In genomic region chr7:157386979-157387800, GRCh38 we compare ENCODE assay signal across 8 cellular contexts. TPM values are rescaled to one million over a fixed set of nuclear protein-coding genes. Genes with fewer than 3 reads are reported as not detected.
A peak's percentile ranks its signal among the peaks of the same experiment; 100 is the strongest.
DNase-seq lines count a peak whose midpoint lies in the region; ATAC-seq, FAIRE-seq and TF ChIP-seq lines count a peak whose summit lies in the region.

No MANE protein-coding gene starts in this region.

- H3K9ac ChIP-seq in HepG2 (ENCODE audit: insufficient read depth, low read depth, low read length), result no peak overlapping the region

- H3K79me2 ChIP-seq in HepG2 (ENCODE audit: insufficient read depth, low read length), result no peaks in the 10 kb centered on the region

- no peaks in the 10 kb centered on the region for H4K20me1 ChIP-seq in HepG2 (ENCODE audit: insufficient read depth, low read length)

- intact Hi-C loops in HepG2 (cut with micrococcal nuclease; ENCODE audit: unreplicated experiment), result no loop called here

- no peak for TF ChIP-seq EP300 in HepG2 (IDR thresholded peaks at IDR 0.05; ENCODE audit: low read depth in 2 of 2, low read length in 2 of 2)
- TF ChIP-seq EP300 in HepG2 (CRISPR knock-in tag; IDR thresholded peaks at IDR 0.05; ENCODE audit: borderline replicate concordance), result no peak

- no peak for TF ChIP-seq POLR2A in GM18505 (IDR thresholded peaks at IDR 0.05; ENCODE audit: borderline replicate concordance, extremely low read depth, insufficient read depth, insufficient read length)
- TF ChIP-seq POLR2A in HepG2 (IDR thresholded peaks at IDR 0.05; ENCODE audit: insufficient read depth in 1 of 2, low read depth in 2 of 2, low read length in 2 of 2), result no peak

- H3K9me3 ChIP-seq in HepG2 (ENCODE audit: low read length), result no peaks in the 10 kb centered on the region

- peaks cover 21 to 77% of the 10 kb centered on the region in 2 experiments for H3K36me3 ChIP-seq in HepG2 (replicated peaks in 1 of 2; ENCODE audit: control insufficient read depth in 1 of 2, insufficient read depth in 2 of 2, low read length in 2 of 2)

- peaks cover 5% of the 10 kb centered on the region; the same call in 1 of the 2 replicates for H3K4me1 ChIP-seq in HepG2 (ENCODE audit: insufficient read depth, low read length)

- WGBS in HepG2 (ENCODE audit: low lambda C conversion rate), result 65% methylated on average over 23 of the region's 23 CpGs

- H3K27me3 ChIP-seq in HepG2 (ENCODE audit: control insufficient read depth in 1 of 2, insufficient read depth in 2 of 2, low read length in 2 of 2), result no peaks in the 10 kb centered on the region

- in situ Hi-C loops in HepG2 (cut with HindIII; ENCODE audit: extremely low pct_ligation_motif_present, low pct_unique_long_range_greater_than_20kb), result no loop called here

- CTCF ChIA-PET in AG04449 (lab: Yijun Ruan, JAX), result interaction anchor here (0.6 to 3.6 kb wide), 29 partner anchors 8 to 415 kb away, joined by 3 to 46 read pairs (median 4); no protein-coding TSS in a partner anchor
- CTCF ChIA-PET in HepG2 (lab: Yijun Ruan, JAX; ENCODE audit: low intra/inter-chr PET ratio, low total read pairs), result no interaction called here

- H3K4me3 ChIP-seq in AG04449 (ENCODE audit: low read depth, low read length) (no peak overlapping the region), HepG2 (replicated peaks in 1 of 3; ENCODE audit: insufficient read depth in 1 of 3, low read depth in 2 of 3, low read length in 3 of 3) (no peak overlapping the region)

- H2AFZ ChIP-seq in HepG2 (ENCODE audit: low read length), result no peak overlapping the region

- DNase-seq in AG04449 (ENCODE audit: low read depth, low spot score), result no peak
- DNase-seq in NCI-H2171 treated with DMSO at 0.1 percent for 48 hours (lab: John Stamatoyannopoulos, UW), result peak; percentile 49
- peak; percentile 85 for DNase-seq in activated CD4-positive, CD25-positive, alpha-beta regulatory T cell treated with anti-CD3 and anti-CD28 coated beads, Interleukin-2, amount 50 U/mL, for 72 hours
- DNase-seq in cerebellar cortex (ENCODE audit: low spot score), result peak; percentile 74
- peak; percentile 66 for DNase-seq in HepG2 (ENCODE audit: low spot score)
- peak; percentile 70 to 73 (median 71) for DNase-seq in stimulated activated CD4-positive, alpha-beta T cell treated with anti-CD3 and anti-CD28 coated beads, TNF-alpha, amount 100 ng/mL, for 1 hour (ENCODE audit: low read depth in 3 of 3, low spot score in 1 of 3)

- ATAC-seq in GM18505 (IDR thresholded peaks at IDR 0.05; ENCODE audit: unreplicated experiment), result peak; percentile 93
- ATAC-seq in HG03060 (IDR thresholded peaks at IDR 0.05; ENCODE audit: low read depth, unreplicated experiment), result peak; percentile 89
- ATAC-seq in HepG2, result peak; percentile 96

- TF ChIP-seq RAD21 in HepG2 (CRISPR knock-in tag; IDR thresholded peaks at IDR 0.05), result peak; percentile 40; the same call in 1 of the 2 replicates

- no TSS peak for BruUV-seq in HepG2 (replicated peaks; lab: Mats Ljungman, UMichigan)

- peak; percentile 82 for TF ChIP-seq CTCF in AG04449 (IDR thresholded peaks at IDR 0.05; ENCODE audit: insufficient read depth, low read length, missing control alignments)
- peak; percentile 90 for TF ChIP-seq CTCF in HepG2 (CRISPR knock-in tag; IDR thresholded peaks at IDR 0.05)

- no peak overlapping the region for H3K27ac ChIP-seq in HepG2 (ENCODE audit: extremely low read length, insufficient read depth, low read length)

- POLR2A ChIA-PET in AG04449 (lab: Yijun Ruan, JAX) (interaction anchor here (0.6 kb wide), 1 partner anchor 95 kb away, joined by 3 read pairs; no protein-coding TSS in a partner anchor), HepG2 (lab: Yijun Ruan, JAX) (no interaction called here)

- peak; percentile 73 for FAIRE-seq in HepG2 (lab: Jason Lieb, UNC)

- no peak overlapping the region for H3K4me2 ChIP-seq in HepG2 (ENCODE audit: low read depth, low read length)

TF ChIP-seq in HepG2, 621 proteins besides CTCF, POLR2A, EP300 and RAD21 (continues in another document):
- TF ChIP-seq ZNF563 (CRISPR knock-in tag; IDR thresholded peaks at IDR 0.05) (no peak), XRCC5 (optimal IDR thresholded peaks at IDR 0.05; ENCODE audit: low read length) (no peak), ZNF280D (CRISPR knock-in tag; IDR thresholded peaks at IDR 0.05) (no peak), RFX3 (CRISPR knock-in tag; IDR thresholded peaks at IDR 0.05) (no peak), PAXIP1 (CRISPR knock-in tag; conservative IDR thresholded peaks at IDR 0.05) (no peak), ZNF782 (CRISPR knock-in tag; IDR thresholded peaks at IDR 0.05; ENCODE audit: borderline replicate concordance) (no peak), MXD4 (CRISPR knock-in tag; IDR thresholded peaks at IDR 0.05) (peak; percentile 68; the same call in 1 of the 2 replicates), AKAP8 (CRISPR knock-in tag; IDR thresholded peaks at IDR 0.05) (no peak), NFIC (IDR thresholded peaks at IDR 0.05; ENCODE audit: low read length) (no peak)

RNA-seq across cellular contexts. Expression of gene DNAJB6, which starts 50.4 kb away (rescaled TPM):
- 53.9 and 72.9 TPM in 2 replicates for total RNA-seq in HepG2 (2016; rRNA removed; fragmentation: Illumina TruSeq; extraction: Trizol)
- total RNA-seq in HepG2 (2016; cell fraction: cytosol; rRNA removed; fragmentation: Illumina TruSeq; extraction: Trizol; ENCODE audit: low read depth), result 51.7 and 58.5 TPM in 2 replicates
- total RNA-seq in HepG2 (2016; cell fraction: insoluble cytoplasmic fraction; rRNA removed; fragmentation: Illumina TruSeq; extraction: Trizol), result 57.3 and 66.0 TPM in 2 replicates
- total RNA-seq in HepG2 (2016; cell fraction: membrane; rRNA removed; fragmentation: Illumina TruSeq; extraction: Trizol), result 37.1 and 38.2 TPM in 2 replicates
- total RNA-seq in HepG2 (2016; cell fraction: nucleus; rRNA removed; fragmentation: Illumina TruSeq; extraction: Trizol), result 31.6 and 33.1 TPM in 2 replicates
- 27.1 and 29.9 TPM in 2 replicates for polyA plus RNA-seq in HepG2 (2011; rRNA removed)
- 14.8 and 23.9 TPM in 2 replicates for polyA plus RNA-seq in HepG2 (2011; cell fraction: cytosol; rRNA removed)
- 22.1 and 25.2 TPM in 2 replicates for polyA plus RNA-seq in HepG2 (2011; cell fraction: nucleus; rRNA removed)
- 61.9 and 67.0 TPM in 2 replicates for polyA plus RNA-seq in HepG2 (2012)
- polyA plus RNA-seq in HepG2 (2016; cell fraction: cytosol; fragmentation: Illumina TruSeq; extraction: Trizol; ENCODE audit: low read depth), result 15.6 and 19.2 TPM in 2 replicates
- polyA plus RNA-seq in HepG2 (2016; cell fraction: insoluble cytoplasmic fraction; fragmentation: Illumina TruSeq; extraction: Trizol; ENCODE audit: low read depth), result 96.0 and 98.3 TPM in 2 replicates
- polyA plus RNA-seq in HepG2 (2016; cell fraction: membrane; fragmentation: Illumina TruSeq; extraction: Trizol; ENCODE audit: low read depth), result 29.1 and 33.0 TPM in 2 replicates
- polyA plus RNA-seq in HepG2 (2016; cell fraction: nucleus; fragmentation: Illumina TruSeq; extraction: Trizol; ENCODE audit: insufficient read depth, low read depth), result 55.8 and 62.6 TPM in 2 replicates
- polyA minus RNA-seq in HepG2 (2011; rRNA and poly(A)+ RNA removed; ENCODE audit: low replicate concordance), result 18.1 and 22.3 TPM in 2 replicates
- 25.6 and 28.2 TPM in 2 replicates for polyA minus RNA-seq in HepG2 (2011; cell fraction: cytosol; rRNA and poly(A)+ RNA removed)
- 43.9 and 51.2 TPM in 2 replicates for polyA minus RNA-seq in HepG2 (2011; cell fraction: nucleus; rRNA and poly(A)+ RNA removed)
